8 cellular contexts compared by ENCODE assay signal in genomic region chr3:186821429-186822367, GRCh38. TPM values are rescaled to one million over a fixed set of nuclear protein-coding genes. Genes with fewer than 3 reads are reported as not detected.
DNase-seq lines count a peak whose midpoint lies in the region; ATAC-seq and TF ChIP-seq lines count a peak whose summit lies in the region.

No MANE protein-coding gene starts in this region.

- H2AFZ ChIP-seq in SU-DHL-6 (ENCODE audit: low read depth, low read length, severe bottlenecking), result peak overlapping the region; percentile 58

- TF ChIP-seq POLR2A in gastrocnemius medialis (IDR thresholded peaks at IDR 0.05), result no peak

- peak overlapping the region; percentile 26 for H3K4me2 ChIP-seq in SU-DHL-6 (ENCODE audit: low read depth, low read length, poor library complexity, severe bottlenecking)

- H4K20me1 ChIP-seq in SU-DHL-6 (ENCODE audit: low read depth, low read length), result no peaks in the 10 kb centered on the region

- ATAC-seq in foreskin keratinocyte (no peak), gastrocnemius medialis (peak; percentile 43 to 44), HG02870 (IDR thresholded peaks at IDR 0.05; ENCODE audit: unreplicated experiment) (no peak), GM21737 (IDR thresholded peaks at IDR 0.05; ENCODE audit: unreplicated experiment) (no peak)

- intact Hi-C loops in gastrocnemius medialis (cut with DNase I; ENCODE audit: low total_unique reads), result loop anchor here (2.0 kb wide), 1 partner anchor 207 kb away; no protein-coding TSS in a partner anchor

- H3K27ac ChIP-seq in SU-DHL-6 (ENCODE audit: low read depth, low read length), result no peak overlapping the region
- no peak overlapping the region for H3K27ac ChIP-seq in foreskin keratinocyte
- no peak overlapping the region for H3K27ac ChIP-seq in gastrocnemius medialis

- no peaks in the 10 kb centered on the region for H3K9me2 ChIP-seq in SU-DHL-6 (replicated peaks; ENCODE audit: insufficient read depth, low read length)

- in situ Hi-C loops in gastrocnemius medialis (cut with MboI; ENCODE audit: low sequenced_read_pairs in 4 of 4), result loop anchor here in 2 of 4 donors (5.0 kb wide), 1 partner anchor 209 kb away; the partner anchor contains the start of gene AHSG (in 2 of the 2)

- no peak overlapping the region for H3K9ac ChIP-seq in SU-DHL-6 (ENCODE audit: low read length)

- H3K36me3 ChIP-seq in SU-DHL-6 (ENCODE audit: low read length), result no peaks in the 10 kb centered on the region
- no peaks in the 10 kb centered on the region for H3K36me3 ChIP-seq in gastrocnemius medialis

- DNase-seq in NCI-H510A treated with DMSO at 0.1 percent for 48 hours (lab: John Stamatoyannopoulos, UW), result peak; percentile 56
- DNase-seq in NCI-H510A (lab: John Stamatoyannopoulos, UW), result no peak
- peak; percentile 53 for DNase-seq in MV-4-11 (lab: John Stamatoyannopoulos, UW)
- peak in 1 of 2 donors; percentile 39 for DNase-seq in foreskin keratinocyte
- no peak for DNase-seq in gastrocnemius medialis

- H3K79me2 ChIP-seq in SU-DHL-6 (ENCODE audit: insufficient read depth, low read length), result no peaks in the 10 kb centered on the region

- no peaks in the 10 kb centered on the region for H3K27me3 ChIP-seq in SU-DHL-6 (ENCODE audit: low read length)
- H3K27me3 ChIP-seq in foreskin keratinocyte, result peaks cover 18% of the 10 kb centered on the region
- H3K27me3 ChIP-seq in gastrocnemius medialis, result peaks cover 20 to 26% (median 24%) of the 10 kb centered on the region in 3 donors

- peaks cover 10% of the 10 kb centered on the region for H3K4me1 ChIP-seq in foreskin keratinocyte
- peaks cover 0 to 5% of the 10 kb centered on the region in 2 donors for H3K4me1 ChIP-seq in gastrocnemius medialis

- H3K9me3 ChIP-seq in SU-DHL-6 (ENCODE audit: insufficient read depth, low read length) (no peaks in the 10 kb centered on the region), gastrocnemius medialis (no peaks in the 10 kb centered on the region)

- H3K4me3 ChIP-seq in SU-DHL-6 (ENCODE audit: insufficient read depth, low read length, poor library complexity, severe bottlenecking), result no peak overlapping the region
- no peak overlapping the region for H3K4me3 ChIP-seq in gastrocnemius medialis

- peaks cover 7% of the 10 kb centered on the region; the same call in 1 of the 2 replicates for H3F3A ChIP-seq in SU-DHL-6 (ENCODE audit: insufficient read depth)

- TF ChIP-seq CTCF in SU-DHL-6 (IDR thresholded peaks at IDR 0.05; ENCODE audit: insufficient read depth, low read length, poor library complexity, severe bottlenecking), result peak; percentile 34
- peak; percentile 86 for TF ChIP-seq CTCF in foreskin keratinocyte (conservative IDR thresholded peaks at IDR 0.05)
- TF ChIP-seq CTCF in gastrocnemius medialis (IDR thresholded peaks at IDR 0.05 in 4 of 5, conservative IDR thresholded peaks at IDR 0.05 in 1 of 5), result peak; percentile 36 to 75 (median 49)

RNA-seq across cellular contexts. Expression of gene RFC4, which starts 15.4 kb away (rescaled TPM):
- total RNA-seq in foreskin keratinocyte (68.2 and 71.5 TPM in 2 replicates), gastrocnemius medialis (10 to 100 TPM in 1 of 4 donors, 1 to 10 TPM in 3; 4.5 to 15.1 (median 7.3) TPM)
- polyA plus RNA-seq in foreskin keratinocyte, result 50.2 and 61.0 TPM in 2 replicates

RNA-seq across cellular contexts. Expression of gene ADIPOQ, which starts 20.8 kb away (rescaled TPM):
- not detected in 2 replicates for total RNA-seq in foreskin keratinocyte
- polyA plus RNA-seq in foreskin keratinocyte, result not detected in 2 replicates
- total RNA-seq in gastrocnemius medialis, result 1 to 10 TPM in 2 of 4 donors, under 1 TPM in 2; 0.33 to 4.1 (median 1.8) TPM

RNA-seq across cellular contexts. Expression of gene EIF4A2, which starts 38.3 kb away (rescaled TPM):
- total RNA-seq in foreskin keratinocyte (247 and 274 TPM in 2 replicates), gastrocnemius medialis (100 to 1,000 TPM; 531 to 622 (median 574) TPM)
- polyA plus RNA-seq in foreskin keratinocyte, result 137 and 167 TPM in 2 replicates

Comparison
In these comparisons a context has a peak if more than half of its experiments do, and no peak if none do; other contexts are left out.
1. DNase-seq: peak in NCI-H510A treated with DMSO at 0.1 percent for 48 hours (single experiment) and MV-4-11 (single experiment); none in NCI-H510A (single experiment) and gastrocnemius medialis (0 of 2).
2. CTCF ChIP-seq: peak in every context shown above with its lines; median percentile 86 in foreskin keratinocyte; 49 in gastrocnemius medialis; 34 in SU-DHL-6.
3. ATAC-seq: peak in gastrocnemius medialis (2 of 2); none in foreskin keratinocyte (single experiment), HG02870 (single experiment) and GM21737 (single experiment).